ENCODE assay signal across 9 cellular contexts in genomic region chr12:1692221-1692620, GRCh38. TPM values are rescaled to one million over a fixed set of nuclear protein-coding genes. Genes with fewer than 3 reads are reported as not detected.
A peak's percentile ranks its signal among the peaks of the same experiment; 100 is the strongest.
DNase-seq lines count a peak whose midpoint lies in the region; ATAC-seq and TF ChIP-seq lines count a peak whose summit lies in the region.
"Had no signal": no experiment of that assay in that cellular context is flagged by ENCODE, and none has a peak within 500 bp of the region (broad histone marks: within the 10 kb centered on the region; RNA-seq: fewer than 3 reads in every experiment).

No MANE protein-coding gene starts in this region.

- H3K4me1 ChIP-seq in rectal smooth muscle tissue (ENCODE audit: control insufficient read depth, insufficient read depth, low read length) = peaks cover 6% of the 10 kb centered on the region

- TF ChIP-seq CTCF in GM12865 (IDR thresholded peaks at IDR 0.05; ENCODE audit: insufficient read depth, low read depth, low read length, missing control alignments) (no peak), epithelial cell of proximal tubule (conservative IDR thresholded peaks at IDR 0.05; ENCODE audit: low read depth, low read length) (no peak)

- H3K4me3 ChIP-seq in GM12865 (ENCODE audit: low read depth, low read length) = peak overlapping the region; percentile 95
- H3K4me3 ChIP-seq in epithelial cell of proximal tubule (ENCODE audit: low read depth, low read length) = peak overlapping the region; percentile 84
- peak overlapping the region; percentile 92 for H3K4me3 ChIP-seq in rectal smooth muscle tissue (ENCODE audit: low read length)

- H3K36me3 ChIP-seq in rectal smooth muscle tissue (ENCODE audit: control insufficient read depth, insufficient read depth, low read length) = no peaks in the 10 kb centered on the region

- no peak overlapping the region for H3K27ac ChIP-seq in rectal smooth muscle tissue (ENCODE audit: low read depth, low read length)

- no peak overlapping the region for H3K9ac ChIP-seq in rectal smooth muscle tissue (ENCODE audit: low read length)

- ATAC-seq in HG02970 (IDR thresholded peaks at IDR 0.05; ENCODE audit: low FRiP score, unreplicated experiment) = no peak

- no peak for DNase-seq in GM12865 (ENCODE audit: low read depth)
- peak; percentile 69 for DNase-seq in OCI-M1 (lab: John Stamatoyannopoulos, UW)
- DNase-seq in epithelial cell of proximal tubule (ENCODE audit: low read depth) = no peak
- no peak for DNase-seq in NCI-H526 (lab: John Stamatoyannopoulos, UW)
- no peak for DNase-seq in foreskin melanocyte
- no peak for DNase-seq in NCI-H1930 (lab: John Stamatoyannopoulos, UW)
- DNase-seq: GOT3 had no signal

- no peaks in the 10 kb centered on the region for H3K27me3 ChIP-seq in rectal smooth muscle tissue (ENCODE audit: control insufficient read depth, insufficient read depth, low read length)

RNA-seq across cellular contexts. Expression of gene ADIPOR2, which starts 1.4 kb away (rescaled TPM):
- 22.6 and 22.8 TPM in 2 replicates for total RNA-seq in epithelial cell of proximal tubule
